Comparison of ENCODE assay signal across 8 cellular contexts in genomic region chr1:225651376-225651871, GRCh38. TPM values are rescaled to one million over a fixed set of nuclear protein-coding genes. Genes with fewer than 3 reads are reported as not detected.
DNase-seq lines count a peak whose midpoint lies in the region; ATAC-seq and TF ChIP-seq lines count a peak whose summit lies in the region.

No MANE protein-coding gene starts in this region.

- TF ChIP-seq CTCF in kidney epithelial cell (IDR thresholded peaks at IDR 0.05; ENCODE audit: insufficient read depth, low read length, poor library complexity, severe bottlenecking) (no peak), tibial artery (IDR thresholded peaks at IDR 0.05) (no peak)

- peaks cover 0 to 46% (median 22%) of the 10 kb centered on the region in 4 donors for H3K4me1 ChIP-seq in tibial artery

- no peaks in the 10 kb centered on the region for H3K27me3 ChIP-seq in kidney epithelial cell (ENCODE audit: control insufficient read depth, insufficient read depth, low read length)
- no peaks in the 10 kb centered on the region for H3K27me3 ChIP-seq in tibial artery

- no peaks in the 10 kb centered on the region for H3K36me3 ChIP-seq in kidney epithelial cell (ENCODE audit: control insufficient read depth, insufficient read depth, low read length)
- H3K36me3 ChIP-seq in tibial artery: no peaks in the 10 kb centered on the region

- no peaks in the 10 kb centered on the region for H3K36me3 Mint-ChIP-seq in activated naive CD4-positive, alpha-beta T cell treated with anti-CD3 and anti-CD28 coated beads, Interleukin-2, amount 50 U/mL, for 24 hours
- H3K36me3 Mint-ChIP-seq in activated naive CD8-positive, alpha-beta T cell treated with anti-CD3 and anti-CD28 coated beads for 36 hours: no peaks in the 10 kb centered on the region

- H3K27me3 Mint-ChIP-seq in activated naive CD4-positive, alpha-beta T cell treated with anti-CD3 and anti-CD28 coated beads, Interleukin-2, amount 50 U/mL, for 24 hours: peaks cover 26% of the 10 kb centered on the region
- peaks cover 51% of the 10 kb centered on the region for H3K27me3 Mint-ChIP-seq in activated naive CD8-positive, alpha-beta T cell treated with anti-CD3 and anti-CD28 coated beads for 36 hours

- no peaks in the 10 kb centered on the region for H3K9me3 ChIP-seq in tibial artery

- H3K9me3 Mint-ChIP-seq in activated naive CD4-positive, alpha-beta T cell treated with anti-CD3 and anti-CD28 coated beads, Interleukin-2, amount 50 U/mL, for 24 hours: no peaks in the 10 kb centered on the region
- no peaks in the 10 kb centered on the region for H3K9me3 Mint-ChIP-seq in activated naive CD8-positive, alpha-beta T cell treated with anti-CD3 and anti-CD28 coated beads for 36 hours

- H3K4me3 Mint-ChIP-seq in activated naive CD4-positive, alpha-beta T cell treated with anti-CD3 and anti-CD28 coated beads, Interleukin-2, amount 50 U/mL, for 24 hours: peak overlapping the region; percentile 90
- peak overlapping the region; percentile 84 for H3K4me3 Mint-ChIP-seq in activated naive CD8-positive, alpha-beta T cell treated with anti-CD3 and anti-CD28 coated beads for 36 hours

- no peak for DNase-seq in activated naive CD4-positive, alpha-beta T cell treated with Interleukin-2 at 50 U/mL for 16 hours
- no peak for DNase-seq in activated naive CD8-positive, alpha-beta T cell treated with anti-CD3 and anti-CD28 coated beads for 36 hours
- DNase-seq in kidney epithelial cell (ENCODE audit: low read depth): no peak
- DNase-seq in tibial artery: no peak
- DNase-seq in putamen (ENCODE audit: low spot score): no peak
- no peak for DNase-seq in activated CD4-positive, alpha-beta T cell treated with anti-CD3 and anti-CD28 coated beads, Interleukin-2, amount 50 U/mL, for 1 hour

- H3K4me3 ChIP-seq in kidney epithelial cell (ENCODE audit: low read depth, low read length) (peak overlapping the region; percentile 98), tibial artery (peak overlapping the region; percentile 91 to 99)

- H3K27ac ChIP-seq in tibial artery: peak overlapping the region; percentile 100

- ATAC-seq in HG03108 (IDR thresholded peaks at IDR 0.05; ENCODE audit: unreplicated experiment): no peak

- H3K4me1 Mint-ChIP-seq in activated naive CD4-positive, alpha-beta T cell treated with anti-CD3 and anti-CD28 coated beads, Interleukin-2, amount 50 U/mL, for 24 hours: peaks cover 15% of the 10 kb centered on the region
- H3K4me1 Mint-ChIP-seq in activated naive CD8-positive, alpha-beta T cell treated with anti-CD3 and anti-CD28 coated beads for 36 hours: peaks cover 12% of the 10 kb centered on the region

- no peak overlapping the region for H3K27ac Mint-ChIP-seq in activated naive CD4-positive, alpha-beta T cell treated with anti-CD3 and anti-CD28 coated beads, Interleukin-2, amount 50 U/mL, for 24 hours
- no peak overlapping the region for H3K27ac Mint-ChIP-seq in activated naive CD8-positive, alpha-beta T cell treated with anti-CD3 and anti-CD28 coated beads for 36 hours

- intact Hi-C loops in tibial artery (cut with DNase I; ENCODE audit: low total_unique reads): loop anchor here (10.0 kb wide), 3 partner anchors 47 to 193 kb away; no protein-coding TSS in a partner anchor

RNA-seq across cellular contexts. Expression of gene ENAH, which starts 1.5 kb away (rescaled TPM):
- 1 to 10 TPM in 1 of 2 experiments, under 1 TPM in 1; 0.84 to 1.1 TPM for total RNA-seq in activated naive CD8-positive, alpha-beta T cell treated with anti-CD3 and anti-CD28 coated beads for 36 hours
- total RNA-seq in kidney epithelial cell: 70.3 and 95.8 TPM in 2 replicates

Comparison
In these comparisons a context has a peak if more than half of its experiments do, and no peak if none do; other contexts are left out.
1. RNA of gene ENAH, which starts 1.5 kb away (total RNA-seq): 70.3 to 95.8 TPM in kidney epithelial cell; 0.84 to 1.1 TPM in activated naive CD8-positive, alpha-beta T cell treated with anti-CD3 and anti-CD28 coated beads for 36 hours; every median in the first group is over 10 times any median in the second.